In genomic region chr16:929227-929669, GRCh38 we compare ENCODE assay signal across 31 cellular contexts. TPM values are rescaled to one million over a fixed set of nuclear protein-coding genes. Genes with fewer than 3 reads are reported as not detected.
A peak's percentile ranks its signal among the peaks of the same experiment; 100 is the strongest.
DNase-seq lines count a peak whose midpoint lies in the region; ATAC-seq and TF ChIP-seq lines count a peak whose summit lies in the region.
"Had no signal": no experiment of that assay in that cellular context is flagged by ENCODE, and none has a peak within 500 bp of the region (broad histone marks: within the 10 kb centered on the region; RNA-seq: fewer than 3 reads in every experiment).

No MANE protein-coding gene starts in this region.

- H3K36me3 Mint-ChIP-seq in GM23338 (ENCODE audit: low read depth), result peaks cover 15% of the 10 kb centered on the region
- peaks cover 22% of the 10 kb centered on the region for H3K36me3 Mint-ChIP-seq in WTC11
- H3K36me3 Mint-ChIP-seq in neural progenitor cell, result peaks cover 19% of the 10 kb centered on the region
- peaks cover 17% of the 10 kb centered on the region for H3K36me3 Mint-ChIP-seq in progenitor cell of endocrine pancreas (ENCODE audit: insufficient read depth)

- H3K27me3 Mint-ChIP-seq in GM23338 (ENCODE audit: insufficient read depth, low read depth, poor library complexity) (peaks cover 5% of the 10 kb centered on the region), WTC11 (ENCODE audit: low read depth) (no peaks in the 10 kb centered on the region; the same call in 1 of the 2 replicates), neural progenitor cell (ENCODE audit: insufficient read depth, low read depth) (peaks cover 3% of the 10 kb centered on the region), progenitor cell of endocrine pancreas (no peaks in the 10 kb centered on the region)
- H3K27me3 Mint-ChIP-seq: CD4-positive, alpha-beta T cell had no signal

- H4K20me1 ChIP-seq in GM23338 (replicated peaks; ENCODE audit: insufficient read depth) (no peaks in the 10 kb centered on the region), neural progenitor cell (ENCODE audit: low read depth) (no peaks in the 10 kb centered on the region)

- H3K79me2 ChIP-seq in GM23338 (replicated peaks; ENCODE audit: insufficient read depth), result no peaks in the 10 kb centered on the region
- H3K79me2 ChIP-seq in neural progenitor cell (ENCODE audit: low read depth), result no peaks in the 10 kb centered on the region

- DNase-seq in GM23338 (ENCODE audit: low spot score) (peak; percentile 61), WTC11 (ENCODE audit: low spot score) (peak; percentile 41), neural progenitor cell (ENCODE audit: low spot score) (peak; percentile 16), head of caudate nucleus (no peak), NCI-H2171 treated with DMSO at 0.1 percent for 48 hours (lab: John Stamatoyannopoulos, UW) (no peak), progenitor cell of endocrine pancreas (ENCODE audit: low spot score, unreplicated experiment) (no peak)
- DNase-seq: CD4-positive, alpha-beta T cell; DMS53; GDM1; KBM-7; MV-4-11; NCI-H1105; NCI-H146; NCI-H1930; NCI-H2107; NCI-H446; NCI-H524 treated with DMSO at 0.1 percent for 48 hours; NCI-H82; NK-92 treated with Interleukin-12 subunit alpha and Interleukin-12 subunit beta, amount 100 ng/mL, for 24 hours; PC-9; SJCRH30 had no signal

- H3K27me3 ChIP-seq in GM23338 (ENCODE audit: insufficient read depth) (no peaks in the 10 kb centered on the region), iPS-20b (ENCODE audit: insufficient read depth, low read length) (peaks cover 12% of the 10 kb centered on the region; the same call in 1 of the 2 replicates), neural progenitor cell (peaks cover 6% of the 10 kb centered on the region)
- H3K27me3 ChIP-seq: BLaER1 treated with 17β-estradiol and CSF1 and Interleukin-3, amounts not matched to agents 10 nM and 100 nM; SJCRH30 had no signal

- no peak overlapping the region for H3K9ac ChIP-seq in iPS-20b (ENCODE audit: low read depth, low read length)
- no peak overlapping the region for H3K9ac ChIP-seq in neural progenitor cell
- H3K9ac ChIP-seq: BLaER1 treated with 17β-estradiol and CSF1 and Interleukin-3, amounts not matched to agents 10 nM and 100 nM had no signal

- H3K4me1 ChIP-seq in GM23338 (ENCODE audit: insufficient read depth), result 0 out of 2 replicates have a peak, but pooled peaks cover 5% of the 10 kb centered on the region
- H3K4me1 ChIP-seq in iPS-20b (ENCODE audit: insufficient read depth, low read length), result no peaks in the 10 kb centered on the region; the same call in 1 of the 2 replicates
- H3K4me1 ChIP-seq in neural progenitor cell, result no peaks in the 10 kb centered on the region
- H3K4me1 ChIP-seq: SJCRH30 had no signal

- H3K27ac Mint-ChIP-seq in GM23338 (peak overlapping the region; percentile 27; the same call in 1 of the 2 replicates), WTC11 (peak overlapping the region; percentile 83), neural progenitor cell (peak overlapping the region; percentile 74), progenitor cell of endocrine pancreas (no peak overlapping the region)
- H3K27ac Mint-ChIP-seq: CD4-positive, alpha-beta T cell had no signal

- H2AFZ ChIP-seq in GM23338 (no peak overlapping the region), neural progenitor cell (replicated peaks) (no peak overlapping the region)
- H2AFZ ChIP-seq: PC-9 had no signal

- CTCF ChIA-PET in WTC11 (lab: Charles Lee), result interaction anchor here (1.0 to 1.4 kb wide), 2 partner anchors 42 to 128 kb away, joined by 3 to 7 read pairs; no protein-coding TSS in a partner anchor

- no peak for TF ChIP-seq CTCF in GM23338 (conservative IDR thresholded peaks at IDR 0.05; ENCODE audit: low read depth in 2 of 2)
- no peak for TF ChIP-seq CTCF in WTC11 (IDR thresholded peaks at IDR 0.05)
- TF ChIP-seq CTCF in neural progenitor cell (IDR thresholded peaks at IDR 0.05), result no peak
- no peak for TF ChIP-seq CTCF in progenitor cell of endocrine pancreas (IDR thresholded peaks at IDR 0.05; ENCODE audit: unreplicated experiment)

- H3K9me3 ChIP-seq in iPS-20b (ENCODE audit: insufficient read depth, low read depth, low read length) (peaks cover 13% of the 10 kb centered on the region), neural progenitor cell (ENCODE audit: low read depth) (no peaks in the 10 kb centered on the region)
- H3K9me3 ChIP-seq: BLaER1 treated with 17β-estradiol and CSF1 and Interleukin-3, amounts not matched to agents 10 nM and 100 nM; SJCRH30 had no signal

- H3K4me3 ChIP-seq in GM23338, result no peak overlapping the region
- H3K4me3 ChIP-seq in iPS-20b (ENCODE audit: low read length), result peak overlapping the region; percentile 30; the same call in 1 of the 2 replicates
- H3K4me3 ChIP-seq in neural progenitor cell, result no peak overlapping the region
- H3K4me3 ChIP-seq: BLaER1 treated with 17β-estradiol and CSF1 and Interleukin-3, amounts not matched to agents 10 nM and 100 nM; GM12878; PC-9; SJCRH30 had no signal

- intact Hi-C loops in head of caudate nucleus (cut with DNase I), result no loop called here

- H3K4me2 ChIP-seq in GM23338, result no peak overlapping the region
- peak overlapping the region; percentile 18 for H3K4me2 ChIP-seq in neural progenitor cell
- H3K4me2 ChIP-seq: BLaER1 treated with 17β-estradiol and CSF1 and Interleukin-3, amounts not matched to agents 10 nM and 100 nM; PC-9 had no signal

- ATAC-seq in GM23338, result peak; percentile 84
- ATAC-seq in WTC11, result peak; percentile 85
- no peak for ATAC-seq in GM19035 (IDR thresholded peaks at IDR 0.05; ENCODE audit: unreplicated experiment)
- ATAC-seq: GM12878, HCT116, Right ventricle myocardium inferior, SK-N-SH treated with all-trans-retinoic acid at 6 μM for 48 hours had no signal

- POLR2A ChIA-PET in WTC11 (lab: Charles Lee), result no interaction called here

- H3K4me1 Mint-ChIP-seq in GM23338 (peaks cover 13% of the 10 kb centered on the region), WTC11 (peaks cover 8% of the 10 kb centered on the region), neural progenitor cell (peaks cover 22% of the 10 kb centered on the region), progenitor cell of endocrine pancreas (ENCODE audit: low read depth) (no peaks in the 10 kb centered on the region)

- H3K27ac ChIP-seq in GM23338 (ENCODE audit: low read depth) (no peak overlapping the region), iPS-20b (ENCODE audit: low read length) (no peak overlapping the region), neural progenitor cell (no peak overlapping the region)
- H3K27ac ChIP-seq: BLaER1 treated with 17β-estradiol and CSF1 and Interleukin-3, amounts not matched to agents 10 nM and 100 nM; PC-9; SJCRH30 had no signal

- H3K36me3 ChIP-seq in GM23338 (ENCODE audit: insufficient read depth) (0 out of 2 replicates have a peak, but pooled peaks cover 5% of the 10 kb centered on the region), iPS-20b (ENCODE audit: insufficient read depth, low read depth, low read length) (no peaks in the 10 kb centered on the region), neural progenitor cell (no peaks in the 10 kb centered on the region)
- H3K36me3 ChIP-seq: SJCRH30 had no signal

- H3K9me3 Mint-ChIP-seq in GM23338 (peaks cover 30% of the 10 kb centered on the region), WTC11 (peaks cover 22% of the 10 kb centered on the region), neural progenitor cell (peaks cover 9% of the 10 kb centered on the region), progenitor cell of endocrine pancreas (ENCODE audit: low read depth) (peaks cover 3% of the 10 kb centered on the region)
- H3K9me3 Mint-ChIP-seq: CD4-positive, alpha-beta T cell had no signal

- 0 out of 2 replicates have a peak, but pooled peaks cover 2% of the 10 kb centered on the region for H3K9me2 ChIP-seq in GM23338 (ENCODE audit: insufficient read depth)

- peak overlapping the region; percentile 26; the same call in 1 of the 3 replicates for H3K4me3 Mint-ChIP-seq in GM23338
- no peak overlapping the region for H3K4me3 Mint-ChIP-seq in WTC11
- no peak overlapping the region for H3K4me3 Mint-ChIP-seq in neural progenitor cell
- H3K4me3 Mint-ChIP-seq in progenitor cell of endocrine pancreas (ENCODE audit: low read depth), result no peak overlapping the region
- H3K4me3 Mint-ChIP-seq: CD4-positive, alpha-beta T cell had no signal

- peaks cover 6% of the 10 kb centered on the region; the same call in 1 of the 2 replicates for H3F3A ChIP-seq in GM23338 (replicated peaks; ENCODE audit: low read depth)
- H3F3A ChIP-seq in neural progenitor cell (ENCODE audit: low read depth), result peaks cover 8% of the 10 kb centered on the region

TF ChIP-seq in GM23338, 12 proteins besides CTCF, POLR2A, EP300 and RAD21:
- TF ChIP-seq CREB1 (CRISPR knock-in tag; IDR thresholded peaks at IDR 0.05; ENCODE audit: low read depth) (no peak), EZH2phosphoT487 (IDR thresholded peaks at IDR 0.05; ENCODE audit: unreplicated experiment) (no peak)

TF ChIP-seq in WTC11, 78 proteins besides CTCF, POLR2A, EP300 and RAD21 (continues in another document):
- TF ChIP-seq, protein P1, sequence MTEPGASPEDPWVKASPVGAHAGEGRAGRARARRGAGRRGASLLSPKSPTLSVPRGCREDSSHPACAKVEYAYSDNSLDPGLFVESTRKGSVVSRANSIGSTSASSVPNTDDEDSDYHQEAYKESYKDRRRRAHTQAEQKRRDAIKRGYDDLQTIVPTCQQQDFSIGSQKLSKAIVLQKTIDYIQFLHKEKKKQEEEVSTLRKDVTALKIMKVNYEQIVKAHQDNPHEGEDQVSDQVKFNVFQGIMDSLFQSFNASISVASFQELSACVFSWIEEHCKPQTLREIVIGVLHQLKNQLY (CRISPR knock-in tag; IDR thresholded peaks at IDR 0.05), result no peak
- no peak for TF ChIP-seq ZNF423 (CRISPR knock-in tag; IDR thresholded peaks at IDR 0.05)
- no peak for TF ChIP-seq EMX1 (CRISPR knock-in tag; IDR thresholded peaks at IDR 0.05)
- TF ChIP-seq TCF7 (CRISPR knock-in tag; IDR thresholded peaks at IDR 0.05; ENCODE audit: low read depth), result no peak

RNA-seq across cellular contexts. Expression of gene LMF1, which starts 41.5 kb away (rescaled TPM):
- 2.9 and 10.1 TPM in 2 replicates for total RNA-seq in GM23338 (2014; rRNA removed; shearing (Covaris generic))
- 3.6 and 4.2 TPM in 2 replicates for polyA plus RNA-seq in GM23338 (2016; fragmentation: Nextera tagmentation; extraction: Ambion mirVana)
- 10.5 to 13.0 TPM (median 10.8 TPM) in 3 replicates for total RNA-seq in WTC11 (2021)
- 3.4 and 26.8 TPM in 2 replicates for total RNA-seq in neural progenitor cell (ENCODE audit: low replicate concordance)
- 26.2 and 28.2 TPM in 2 replicates for total RNA-seq in progenitor cell of endocrine pancreas

RNA-seq across cellular contexts. Expression of gene SOX8, which starts 52.3 kb away (rescaled TPM):
- total RNA-seq in GM23338 (2014; rRNA removed; shearing (Covaris generic)), result 17.2 and 26.2 TPM in 2 replicates
- 5.7 and 6.7 TPM in 2 replicates for polyA plus RNA-seq in GM23338 (2016; fragmentation: Nextera tagmentation; extraction: Ambion mirVana)
- total RNA-seq in WTC11 (2021), result 10.2 to 12.3 TPM (median 10.9 TPM) in 3 replicates
- 0.75 and 3.0 TPM in 2 replicates for total RNA-seq in neural progenitor cell (ENCODE audit: low replicate concordance)
- 6.7 and 7.1 TPM in 2 replicates for total RNA-seq in progenitor cell of endocrine pancreas
- total RNA-seq: GM12878, MCF 10A, PC-9, RPMI7951 had no signal
- polyA plus RNA-seq: AG04450, GM12878 had no signal

Comparison
In these comparisons a context has a peak if more than half of its experiments do, and no peak if none do; other contexts are left out.
1. DNase-seq: peak in GM23338 (single experiment), WTC11 (single experiment) and neural progenitor cell (single experiment); none in head of caudate nucleus (0 of 42), NCI-H2171 treated with DMSO at 0.1 percent for 48 hours (single experiment) and progenitor cell of endocrine pancreas (single experiment).